Comparison of ENCODE assay signal across 28 cellular contexts in the genomic region with DNA sequence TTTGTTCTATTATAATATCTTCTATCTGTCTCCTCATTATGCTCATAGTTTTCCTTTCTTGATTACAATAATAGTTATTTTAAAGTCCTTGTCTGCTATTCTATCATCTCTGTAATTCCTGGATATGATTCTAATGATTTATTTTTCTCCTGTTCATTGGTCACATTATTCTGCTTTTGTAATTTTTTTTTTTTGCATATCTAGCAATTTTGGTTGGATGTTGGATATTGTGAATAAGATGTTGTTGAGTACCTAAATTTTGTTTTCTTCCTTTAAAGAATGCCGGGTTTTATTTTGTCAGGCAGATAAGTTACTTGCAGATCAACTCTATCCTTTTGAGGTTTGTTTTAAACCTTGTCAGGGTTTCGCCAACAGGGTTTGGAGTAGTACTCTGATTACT.
"Had no signal": no experiment of that assay in that cellular context is flagged by ENCODE, and none has a peak within 500 bp of the region (broad histone marks: within the 10 kb centered on the region; RNA-seq: fewer than 3 reads in every experiment).

No MANE protein-coding gene starts in this region.

- ATAC-seq: effector memory CD8-positive, alpha-beta T cell; esophagus mucosa; foreskin keratinocyte; gastrocnemius medialis; gastroesophageal sphincter; heart left ventricle; heart right ventricle had no signal

- H3K4me3 ChIP-seq: colonic mucosa, coronary artery, dorsolateral prefrontal cortex, esophagus muscularis mucosa, esophagus squamous epithelium, gastrocnemius medialis, gastroesophageal sphincter, heart left ventricle, heart right ventricle had no signal

- DNase-seq: colonic mucosa; cortex of kidney; dermis blood vessel endothelial cell; dorsolateral prefrontal cortex; effector CD4-positive, alpha-beta T cell; effector CD8-positive, alpha-beta T cell; effector memory CD4-positive, alpha-beta T cell; effector memory CD8-positive, alpha-beta T cell; endodermal cell; erythroblast; esophagus squamous epithelium; foreskin fibroblast; foreskin keratinocyte; foreskin melanocyte; gastrocnemius medialis; glutamatergic neuron; head of caudate nucleus; heart left ventricle; heart right ventricle had no signal

- H3K27me3 ChIP-seq: colonic mucosa, dorsolateral prefrontal cortex, esophagus muscularis mucosa, esophagus squamous epithelium, gastrocnemius medialis, gastroesophageal sphincter, heart left ventricle had no signal

- H3K9me3 ChIP-seq: colonic mucosa, esophagus muscularis mucosa, esophagus squamous epithelium, gastrocnemius medialis, gastroesophageal sphincter, heart left ventricle, heart right ventricle had no signal

- FAIRE-seq: colon, endometrium, endothelial cell of umbilical vein, frontal cortex had no signal

- H3K4me1 ChIP-seq: colonic mucosa, foreskin keratinocyte had no signal

- H3K27ac ChIP-seq: colonic mucosa, coronary artery, dorsolateral prefrontal cortex, epithelial cell of prostate, esophagus muscularis mucosa, esophagus squamous epithelium, foreskin keratinocyte, gastrocnemius medialis, gastroesophageal sphincter, heart left ventricle, heart right ventricle had no signal

- H3K36me3 ChIP-seq: colonic mucosa, esophagus muscularis mucosa, esophagus squamous epithelium, gastrocnemius medialis, gastroesophageal sphincter, heart left ventricle, heart right ventricle had no signal
